18 cellular contexts compared by ENCODE assay signal in the genomic region with DNA sequence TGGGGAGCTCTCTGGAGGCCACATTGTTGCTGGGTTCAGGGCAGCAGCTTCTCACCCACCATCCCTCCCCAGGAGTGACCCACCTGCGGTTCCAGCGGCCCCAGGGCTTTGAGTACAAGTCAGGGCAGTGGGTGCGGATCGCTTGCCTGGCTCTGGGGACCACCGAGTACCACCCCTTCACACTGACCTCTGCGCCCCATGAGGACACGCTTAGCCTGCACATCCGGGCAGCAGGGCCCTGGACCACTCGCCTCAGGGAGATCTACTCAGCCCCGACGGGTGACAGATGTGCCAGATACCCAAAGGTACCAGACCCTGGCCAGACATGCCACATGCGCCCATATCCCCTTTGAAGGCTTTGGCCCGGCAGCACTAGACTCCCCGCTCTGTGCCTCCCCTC. TPM values are rescaled to one million over a fixed set of nuclear protein-coding genes. Genes with fewer than 3 reads are reported as not detected.
DNase-seq lines count a peak whose midpoint lies in the region; ATAC-seq and TF ChIP-seq lines count a peak whose summit lies in the region.
"Had no signal": no experiment of that assay in that cellular context is flagged by ENCODE, and none has a peak within 500 bp of the region (broad histone marks: within the 10 kb centered on the region; RNA-seq: fewer than 3 reads in every experiment).

No MANE protein-coding gene starts in this region.

- no peak overlapping the region for H3K4me3 ChIP-seq in breast epithelium
- H3K4me3 ChIP-seq in skin epidermis, result no peak overlapping the region
- no peak overlapping the region for H3K4me3 ChIP-seq in effector memory CD4-positive, alpha-beta T cell (ENCODE audit: insufficient read depth, low read depth, low read length, poor library complexity, severe bottlenecking)
- H3K4me3 ChIP-seq: A549 had no signal

- TF ChIP-seq POLR2A in breast epithelium (IDR thresholded peaks at IDR 0.05), result no peak

- H3K9me3 Mint-ChIP-seq in glutamatergic neuron (ENCODE audit: unreplicated experiment), result peaks cover 71% of the 10 kb centered on the region
- H3K9me3 Mint-ChIP-seq: CD8-positive, alpha-beta T cell had no signal

- no peaks in the 10 kb centered on the region for H3K36me3 ChIP-seq in breast epithelium
- no peaks in the 10 kb centered on the region for H3K36me3 ChIP-seq in effector memory CD4-positive, alpha-beta T cell (ENCODE audit: control insufficient read depth, insufficient read depth, low read length)

- no peak overlapping the region for H3K4me3 Mint-ChIP-seq in glutamatergic neuron (ENCODE audit: unreplicated experiment)
- H3K4me3 Mint-ChIP-seq: CD8-positive, alpha-beta T cell had no signal

- no peaks in the 10 kb centered on the region for H3K4me1 ChIP-seq in breast epithelium
- peaks cover 16% of the 10 kb centered on the region for H3K4me1 ChIP-seq in effector memory CD4-positive, alpha-beta T cell (ENCODE audit: control insufficient read depth, insufficient read depth, low read length, poor library complexity, severe bottlenecking)

- H3K27ac Mint-ChIP-seq in glutamatergic neuron (ENCODE audit: unreplicated experiment), result peak overlapping the region; percentile 80
- H3K27ac Mint-ChIP-seq: CD8-positive, alpha-beta T cell had no signal

- TF ChIP-seq CTCF in RWPE1 (conservative IDR thresholded peaks at IDR 0.05; ENCODE audit: low read depth) (no peak), breast epithelium (IDR thresholded peaks at IDR 0.05) (no peak), glutamatergic neuron (IDR thresholded peaks at IDR 0.05; ENCODE audit: partially characterized antibody, unreplicated experiment) (no peak)

- no peak for ATAC-seq in HG03354 (IDR thresholded peaks at IDR 0.05; ENCODE audit: poor library complexity, severe bottlenecking, unreplicated experiment)
- ATAC-seq: A549; CD8-positive, alpha-beta T cell had no signal

- H3K4me1 Mint-ChIP-seq in glutamatergic neuron (ENCODE audit: low read depth, unreplicated experiment), result peaks cover 58% of the 10 kb centered on the region

- peak overlapping the region; percentile 93 for H3K27ac ChIP-seq in RWPE1
- peak overlapping the region; percentile 58 to 69 for H3K27ac ChIP-seq in breast epithelium
- H3K27ac ChIP-seq in skin epidermis, result peak overlapping the region in 17 of 21 experiments; percentile 16 to 87 (median 74)
- H3K27ac ChIP-seq in effector memory CD4-positive, alpha-beta T cell (ENCODE audit: insufficient read depth, low read length, poor library complexity, severe bottlenecking), result no peak overlapping the region
- H3K27ac ChIP-seq: A549, KMS-11 had no signal

- POLR2A ChIA-PET in RWPE1 (lab: Yijun Ruan, JAX; ENCODE audit: low non-redundant PET), result no interaction called here

- DNase-seq in RWPE1 (ENCODE audit: low spot score) (no peak), breast epithelium (ENCODE audit: low spot score in 2 of 2) (no peak), glutamatergic neuron (no peak), HPDE6-E6E7 (ENCODE audit: extremely low spot score) (no peak), DMS153 (lab: John Stamatoyannopoulos, UW) (no peak)
- no peak for DNase-seq in effector memory CD4-positive, alpha-beta T cell
- DNase-seq: CD8-positive, alpha-beta T cell; DMS79; NCI-H1694; NK-92 treated with Interleukin-12 subunit alpha and Interleukin-12 subunit beta, amount 100 ng/mL, for 24 hours; SHP77 treated with DMSO at 0.1 percent for 48 hours; SK-N-SH had no signal

- no peaks in the 10 kb centered on the region for H3K9me3 ChIP-seq in breast epithelium
- H3K9me3 ChIP-seq in effector memory CD4-positive, alpha-beta T cell (ENCODE audit: control insufficient read depth, low read length), result no peaks in the 10 kb centered on the region
- H3K9me3 ChIP-seq: A549, SK-N-SH had no signal

- no peaks in the 10 kb centered on the region for H3K36me3 Mint-ChIP-seq in glutamatergic neuron (ENCODE audit: unreplicated experiment)

- intact Hi-C loops in breast epithelium (cut with DNase I; ENCODE audit: low total_unique reads), result no loop called here

- peaks cover 57% of the 10 kb centered on the region for H3K27me3 Mint-ChIP-seq in glutamatergic neuron (ENCODE audit: unreplicated experiment)

- CTCF ChIA-PET in RWPE1 (lab: Yijun Ruan, JAX), result no interaction called here

- H3K27me3 ChIP-seq in breast epithelium, result no peaks in the 10 kb centered on the region
- H3K27me3 ChIP-seq in effector memory CD4-positive, alpha-beta T cell (replicated peaks; ENCODE audit: control insufficient read depth, insufficient read depth, low read length, poor library complexity, severe bottlenecking), result no peaks in the 10 kb centered on the region

RNA-seq across cellular contexts. Expression of a gene that starts 26.1 kb away (rescaled TPM):
- total RNA-seq in breast epithelium (1 to 10 TPM; 5.0 to 9.7 (median 9.5) TPM), glutamatergic neuron (ENCODE audit: unreplicated experiment) (309 TPM)

RNA-seq across cellular contexts. Expression of a gene that starts 31.9 kb away (rescaled TPM):
- total RNA-seq in breast epithelium (1 to 10 TPM in 2 of 3 donors, under 1 TPM in 1; 0.80 to 7.2 (median 1.6) TPM), glutamatergic neuron (ENCODE audit: unreplicated experiment) (not detected)
- total RNA-seq: CD8-positive, alpha-beta T cell; H4; NCI-H460 had no signal

RNA-seq across cellular contexts. Expression of a gene that starts 32.0 kb away (rescaled TPM):
- 1 to 10 TPM in 2 of 3 donors, under 1 TPM in 1; 0.80 to 3.3 (median 1.0) TPM for total RNA-seq in breast epithelium
- total RNA-seq in glutamatergic neuron (ENCODE audit: unreplicated experiment), result not detected
- total RNA-seq: CD8-positive, alpha-beta T cell; H4 had no signal

RNA-seq across cellular contexts. Expression of a gene that starts 47.5 kb away (rescaled TPM):
- total RNA-seq in breast epithelium, result under 1 TPM in 1 of 3 donors, not detected in 2; 0.33 TPM
- total RNA-seq in glutamatergic neuron (ENCODE audit: unreplicated experiment), result not detected
- total RNA-seq: CD8-positive, alpha-beta T cell; H4; NCI-H460 had no signal

RNA-seq across cellular contexts. Expression of a gene that starts 47.7 kb away (rescaled TPM):
- total RNA-seq in breast epithelium, result under 1 TPM; 0.15 to 0.98 (median 0.16) TPM
- not detected for total RNA-seq in glutamatergic neuron (ENCODE audit: unreplicated experiment)

Comparison
In these comparisons a context has a peak if more than half of its experiments do, and no peak if none do; other contexts are left out.
1. RNA of a gene that starts 26.1 kb away (total RNA-seq): 309 TPM in glutamatergic neuron (single experiment); 5.0 to 9.7 TPM in breast epithelium; every median in the first group is over 10 times any median in the second.